Comparison of ENCODE assay signal across 20 cellular contexts in the genomic region with DNA sequence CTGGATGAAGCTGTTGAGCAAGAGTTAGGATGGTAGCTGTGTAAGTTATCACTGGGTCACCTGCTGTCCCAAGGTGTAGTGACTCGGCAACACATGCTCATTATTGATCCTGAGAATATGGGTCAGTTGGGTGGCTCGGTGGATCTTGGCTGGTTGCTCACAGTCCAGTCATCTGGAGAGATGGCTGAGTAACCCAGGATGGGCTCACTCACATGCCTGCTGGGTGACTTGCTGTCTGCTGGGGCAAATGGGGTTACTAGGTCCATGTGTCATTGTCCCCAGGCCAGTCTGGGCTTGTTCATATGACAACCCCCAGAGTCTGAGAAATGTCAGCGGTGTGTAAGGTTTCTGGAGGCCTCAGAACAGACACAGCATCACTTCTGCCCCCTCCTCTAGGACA.
DNase-seq lines count a peak whose midpoint lies in the region; ATAC-seq, FAIRE-seq and TF ChIP-seq lines count a peak whose summit lies in the region.
"Had no signal": no experiment of that assay in that cellular context is flagged by ENCODE, and none has a peak within 500 bp of the region (broad histone marks: within the 10 kb centered on the region; RNA-seq: fewer than 3 reads in every experiment).

No MANE protein-coding gene starts in this region.

- POLR2A ChIA-PET in activated CD4-positive, alpha-beta memory T cell treated with anti-CD3 and anti-CD28 coated beads for 36 hours (lab: Charles Lee): no interaction called here
- POLR2A ChIA-PET in activated CD4-positive, alpha-beta memory T cell treated with anti-CD3 and anti-CD28 coated beads, Interleukin-2, amount 10 ng/mL, durations not matched to agents 7 days and 5 days (lab: Charles Lee): no interaction called here

- 20 to 22% methylated on average over 3 of the region's 3 CpGs for WGBS in GM23248 (ENCODE audit: low coverage in 1 of 2, low lambda C conversion rate in 2 of 2, missing lambda C conversion rate in 2 of 2), 2 experiments

- H3K36me3 Mint-ChIP-seq in activated CD4-positive, alpha-beta memory T cell treated with anti-CD3 and anti-CD28 coated beads for 36 hours: no peaks in the 10 kb centered on the region
- no peaks in the 10 kb centered on the region for H3K36me3 Mint-ChIP-seq in activated CD4-positive, alpha-beta memory T cell treated with anti-CD3 and anti-CD28 coated beads, Interleukin-2, amount 10 ng/mL, durations not matched to agents 7 days and 5 days (ENCODE audit: low read depth)

- no peak overlapping the region for H3K27ac Mint-ChIP-seq in activated CD4-positive, alpha-beta memory T cell treated with anti-CD3 and anti-CD28 coated beads for 36 hours
- H3K27ac Mint-ChIP-seq in activated CD4-positive, alpha-beta memory T cell treated with anti-CD3 and anti-CD28 coated beads, Interleukin-2, amount 10 ng/mL, durations not matched to agents 7 days and 5 days: no peak overlapping the region

- H2AFZ ChIP-seq in GM23248: no peak overlapping the region

- no peak for TF ChIP-seq CTCF in bronchial epithelial cell (IDR thresholded peaks at IDR 0.05; ENCODE audit: insufficient read depth, low read length, severe bottlenecking)

- H3K27me3 Mint-ChIP-seq in activated CD4-positive, alpha-beta memory T cell treated with anti-CD3 and anti-CD28 coated beads for 36 hours: peaks cover 2% of the 10 kb centered on the region
- H3K27me3 Mint-ChIP-seq in activated CD4-positive, alpha-beta memory T cell treated with anti-CD3 and anti-CD28 coated beads, Interleukin-2, amount 10 ng/mL, durations not matched to agents 7 days and 5 days: no peaks in the 10 kb centered on the region

- ATAC-seq in sciatic nerve (no peak), HG03520 (IDR thresholded peaks at IDR 0.05; ENCODE audit: unreplicated experiment) (no peak)

- no peaks in the 10 kb centered on the region for H3K9me2 ChIP-seq in GM23248 (ENCODE audit: insufficient read depth)

- H3K9me3 Mint-ChIP-seq in activated CD4-positive, alpha-beta memory T cell treated with anti-CD3 and anti-CD28 coated beads for 36 hours: no peaks in the 10 kb centered on the region
- H3K9me3 Mint-ChIP-seq in activated CD4-positive, alpha-beta memory T cell treated with anti-CD3 and anti-CD28 coated beads, Interleukin-2, amount 10 ng/mL, durations not matched to agents 7 days and 5 days: no peaks in the 10 kb centered on the region

- no peaks in the 10 kb centered on the region for H4K20me1 ChIP-seq in GM23248 (ENCODE audit: insufficient read depth)

- no peaks in the 10 kb centered on the region for H3K79me2 ChIP-seq in GM23248 (ENCODE audit: insufficient read depth)

- no peak overlapping the region for H3K27ac ChIP-seq in GM23248
- H3K27ac ChIP-seq: RWPE1, SJCRH30 had no signal

- H3K4me3 ChIP-seq in GM23248 (no peak overlapping the region), bronchial epithelial cell (ENCODE audit: low read depth, low read length) (no peak overlapping the region)
- H3K4me3 ChIP-seq: HAP-1, SJCRH30 had no signal

- no peaks in the 10 kb centered on the region for H3K4me1 ChIP-seq in GM23248 (ENCODE audit: insufficient read depth)
- H3K4me1 ChIP-seq: HAP-1, SJCRH30 had no signal

- in situ Hi-C loops in GM23248 (cut with MboI): no loop called here

- H3K27me3 ChIP-seq in GM23248 (replicated peaks; ENCODE audit: insufficient read depth) (no peaks in the 10 kb centered on the region), bronchial epithelial cell (ENCODE audit: control insufficient read depth, insufficient read depth, low read length) (no peaks in the 10 kb centered on the region)
- H3K27me3 ChIP-seq: SJCRH30 had no signal

- intact Hi-C loops in activated CD4-positive, alpha-beta memory T cell treated with anti-CD3 and anti-CD28 coated beads for 36 hours (cut with micrococcal nuclease): no loop called here
- intact Hi-C loops in sciatic nerve (cut with DNase I): no loop called here

- H3K9me3 ChIP-seq in GM23248 (ENCODE audit: low read depth): no peaks in the 10 kb centered on the region
- H3K9me3 ChIP-seq: HAP-1, SJCRH30 had no signal

- H3K4me1 Mint-ChIP-seq in activated CD4-positive, alpha-beta memory T cell treated with anti-CD3 and anti-CD28 coated beads for 36 hours (ENCODE audit: low read depth): no peaks in the 10 kb centered on the region
- H3K4me1 Mint-ChIP-seq in activated CD4-positive, alpha-beta memory T cell treated with anti-CD3 and anti-CD28 coated beads, Interleukin-2, amount 10 ng/mL, durations not matched to agents 7 days and 5 days: no peaks in the 10 kb centered on the region

- H3F3A ChIP-seq in GM23248 (ENCODE audit: insufficient read depth): no peaks in the 10 kb centered on the region

- H3K4me2 ChIP-seq in GM23248 (ENCODE audit: unreplicated experiment): no peak overlapping the region

- no peak for FAIRE-seq in bronchial epithelial cell (lab: Jason Lieb, UNC)
- FAIRE-seq: A204.1 had no signal

- CTCF ChIA-PET in activated CD4-positive, alpha-beta memory T cell treated with anti-CD3 and anti-CD28 coated beads for 36 hours (lab: Charles Lee): no interaction called here
- CTCF ChIA-PET in activated CD4-positive, alpha-beta memory T cell treated with anti-CD3 and anti-CD28 coated beads, Interleukin-2, amount 10 ng/mL, durations not matched to agents 7 days and 5 days (lab: Charles Lee): no interaction called here

- H3K9ac ChIP-seq in GM23248: no peak overlapping the region

- DNase-seq in activated CD4-positive, alpha-beta memory T cell treated with anti-CD3 and anti-CD28 coated beads for 36 hours: peak; percentile 9
- no peak for DNase-seq in activated CD4-positive, alpha-beta memory T cell treated with anti-CD3 and anti-CD28 coated beads, Interleukin-2, amount 10 ng/mL, durations not matched to agents 7 days and 5 days
- DNase-seq in GM23248 (peak; percentile 17), bronchial epithelial cell (ENCODE audit: low read depth) (peak; percentile 44), kidney tubule cell (ENCODE audit: low spot score) (peak; percentile 98), AG08396 (ENCODE audit: low spot score) (no peak), sciatic nerve (ENCODE audit: low spot score) (no peak)
- DNase-seq: C1 segment of cervical spinal cord; DMS153; EL; NCI-H1436; NCI-H2029; NCI-H2171; NCI-H446 treated with DMSO at 0.1 percent for 48 hours; NK-92 treated with Interleukin-12 subunit alpha and Interleukin-12 subunit beta, amount 100 ng/mL, for 24 hours; SJCRH30 had no signal

- no peak overlapping the region for H3K4me3 Mint-ChIP-seq in activated CD4-positive, alpha-beta memory T cell treated with anti-CD3 and anti-CD28 coated beads for 36 hours
- no peak overlapping the region for H3K4me3 Mint-ChIP-seq in activated CD4-positive, alpha-beta memory T cell treated with anti-CD3 and anti-CD28 coated beads, Interleukin-2, amount 10 ng/mL, durations not matched to agents 7 days and 5 days

- no peaks in the 10 kb centered on the region for H3K36me3 ChIP-seq in GM23248 (ENCODE audit: low read depth)
- no peaks in the 10 kb centered on the region for H3K36me3 ChIP-seq in bronchial epithelial cell (ENCODE audit: control insufficient read depth, insufficient read depth, low read length)
- H3K36me3 ChIP-seq: HAP-1, SJCRH30 had no signal

Comparison
In these comparisons a context has a peak if more than half of its experiments do, and no peak if none do; other contexts are left out.
1. DNase-seq: peak in activated CD4-positive, alpha-beta memory T cell treated with anti-CD3 and anti-CD28 coated beads for 36 hours (single experiment), GM23248 (single experiment), bronchial epithelial cell (single experiment) and kidney tubule cell (single experiment); none in activated CD4-positive, alpha-beta memory T cell treated with anti-CD3 and anti-CD28 coated beads, Interleukin-2, amount 10 ng/mL, durations not matched to agents 7 days and 5 days (single experiment), AG08396 (single experiment) and sciatic nerve (single experiment).